ENCODE assay signal across 24 cellular contexts in the genomic region with DNA sequence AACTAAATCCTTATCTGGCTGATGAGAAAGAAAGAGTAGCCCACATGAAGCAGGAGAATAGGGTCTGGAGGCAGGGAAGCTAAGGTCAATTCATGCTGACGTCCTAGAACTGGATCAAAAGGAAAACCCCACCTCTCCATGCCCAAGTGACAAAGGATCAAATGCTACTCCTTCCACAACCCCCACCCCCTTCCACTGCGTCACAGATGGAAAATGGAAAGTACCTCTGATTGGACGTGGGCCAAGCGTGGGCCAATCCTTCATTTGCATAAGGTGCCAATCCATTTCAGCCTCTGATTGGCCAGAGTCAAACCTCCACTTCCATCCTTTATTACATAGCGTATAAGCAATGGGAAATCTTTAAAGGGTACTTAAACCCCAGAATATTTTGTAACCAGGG.
"Had no signal": no experiment of that assay in that cellular context is flagged by ENCODE, and none has a peak within 500 bp of the region (broad histone marks: within the 10 kb centered on the region; RNA-seq: fewer than 3 reads in every experiment).

No MANE protein-coding gene starts in this region.

- H3K36me3 Mint-ChIP-seq: activated CD4-positive, alpha-beta memory T cell treated with anti-CD3 and anti-CD28 coated beads for 36 hours; activated naive CD8-positive, alpha-beta T cell; immature natural killer cell; memory B cell; naive B cell; stimulated activated effector memory CD8-positive, alpha-beta T cell treated with anti-CD3 and anti-CD28 coated beads, Interleukin-12 subunit alpha, Interleukin-12 subunit beta, amount 100 ng/mL, for 72 hours had no signal

- H3K4me3 ChIP-seq: cardiac muscle cell, esophagus muscularis mucosa, heart right ventricle, mucosa of descending colon, pancreas, right lobe of liver had no signal

- H3K36me3 ChIP-seq: cardiac muscle cell, esophagus muscularis mucosa, heart right ventricle, pancreas, right lobe of liver had no signal

- H3K27me3 Mint-ChIP-seq: activated B cell treated with CpG ODN at 0.5 μM for 24 hours; activated CD4-positive, alpha-beta memory T cell treated with anti-CD3 and anti-CD28 coated beads for 36 hours; activated naive CD8-positive, alpha-beta T cell; dendritic cell treated with granulocyte-macrophage colony-stimulating factor and Interleukin-4, amounts not matched to agents 40 ng/mL and 50 ng/mL, for 4 days; memory B cell; naive B cell had no signal

- H3K4me1 Mint-ChIP-seq: activated B cell treated with CpG ODN at 0.5 μM for 24 hours; immature natural killer cell; memory B cell; naive B cell; stimulated activated effector memory CD8-positive, alpha-beta T cell treated with anti-CD3 and anti-CD28 coated beads, Interleukin-12 subunit alpha, Interleukin-12 subunit beta, amount 100 ng/mL, for 72 hours had no signal

- H3K27ac Mint-ChIP-seq: activated B cell treated with CpG ODN at 0.5 μM for 24 hours; activated CD4-positive, alpha-beta memory T cell treated with anti-CD3 and anti-CD28 coated beads for 36 hours; activated naive CD8-positive, alpha-beta T cell; dendritic cell treated with granulocyte-macrophage colony-stimulating factor and Interleukin-4, amounts not matched to agents 40 ng/mL and 50 ng/mL, for 4 days; immature natural killer cell; memory B cell; naive B cell; stimulated activated effector memory CD8-positive, alpha-beta T cell treated with anti-CD3 and anti-CD28 coated beads, Interleukin-12 subunit alpha, Interleukin-12 subunit beta, amount 100 ng/mL, for 72 hours had no signal

- H3K27ac ChIP-seq: esophagus muscularis mucosa, heart right ventricle, pancreas, right lobe of liver had no signal

- FAIRE-seq: endothelial cell of umbilical vein, small intestine had no signal

- DNase-seq: activated B cell treated with CpG ODN at 0.5 μM for 24 hours; activated CD4-positive, alpha-beta memory T cell treated with anti-CD3 and anti-CD28 coated beads for 36 hours; activated CD4-positive, alpha-beta T cell treated with anti-CD3 and anti-CD28 coated beads for 4 hours; activated T-cell treated with anti-CD3 and anti-CD28 coated beads for 4 hours; effector CD8-positive, alpha-beta T cell; heart right ventricle; immature natural killer cell; kidney glomerular epithelial cell; left ventricle myocardium superior; mucosa of descending colon; naive B cell; pancreas; small intestine; stimulated activated CD4-positive, alpha-beta T cell treated with anti-CD3 and anti-CD28 coated beads, Interleukin-4, amount 100 ng/mL, for 1 hour; T-helper 2 cell had no signal

- H3K27me3 ChIP-seq: cardiac muscle cell, esophagus muscularis mucosa, heart right ventricle, pancreas, right lobe of liver had no signal

- H3K9me3 ChIP-seq: esophagus muscularis mucosa, mucosa of descending colon, pancreas, right lobe of liver had no signal

- H3K9me3 Mint-ChIP-seq: activated CD4-positive, alpha-beta memory T cell treated with anti-CD3 and anti-CD28 coated beads for 36 hours; stimulated activated effector memory CD8-positive, alpha-beta T cell treated with anti-CD3 and anti-CD28 coated beads, Interleukin-12 subunit alpha, Interleukin-12 subunit beta, amount 100 ng/mL, for 72 hours had no signal

- H3K4me3 Mint-ChIP-seq: activated B cell treated with CpG ODN at 0.5 μM for 24 hours; activated CD4-positive, alpha-beta memory T cell treated with anti-CD3 and anti-CD28 coated beads for 36 hours; activated naive CD8-positive, alpha-beta T cell; dendritic cell treated with granulocyte-macrophage colony-stimulating factor and Interleukin-4, amounts not matched to agents 40 ng/mL and 50 ng/mL, for 4 days; immature natural killer cell; memory B cell; naive B cell; neural crest cell; stimulated activated effector memory CD8-positive, alpha-beta T cell treated with anti-CD3 and anti-CD28 coated beads, Interleukin-12 subunit alpha, Interleukin-12 subunit beta, amount 100 ng/mL, for 72 hours had no signal

- ATAC-seq: heart right ventricle; left ventricle myocardium superior; mucosa of descending colon; pancreas; right lobe of liver; stimulated activated effector memory CD8-positive, alpha-beta T cell treated with anti-CD3 and anti-CD28 coated beads, Interleukin-12 subunit alpha, Interleukin-12 subunit beta, amount 100 ng/mL, for 72 hours had no signal
